3 cellular contexts compared by ENCODE assay signal in genomic region chr9:130344366-130344765, GRCh38.
A peak's percentile ranks its signal among the peaks of the same experiment; 100 is the strongest.
TF ChIP-seq lines count a peak whose summit lies in the region.

No MANE protein-coding gene starts in this region.

TF ChIP-seq in HepG2, 621 proteins besides CTCF, POLR2A, EP300 and RAD21:
- TF ChIP-seq CREB1 (IDR thresholded peaks at IDR 0.05): peak; percentile 1; the same call in 1 of the 2 replicates
- no peak for TF ChIP-seq CREB1 (CRISPR knock-in tag; IDR thresholded peaks at IDR 0.05)
- no peak for TF ChIP-seq CAMTA2 (CRISPR knock-in tag; IDR thresholded peaks at IDR 0.05; ENCODE audit: borderline replicate concordance)

TF ChIP-seq in IMR-90, 13 proteins besides CTCF, POLR2A, EP300 and RAD21:
- TF ChIP-seq CHD1 (IDR thresholded peaks at IDR 0.05; ENCODE audit: low read depth, low read length) (no peak), ELK1 (IDR thresholded peaks at IDR 0.05; ENCODE audit: borderline replicate concordance, low read depth, low read length) (no peak), RCOR1 (IDR thresholded peaks at IDR 0.05; ENCODE audit: insufficient replicate concordance, low read length) (no peak), MAFK (IDR thresholded peaks at IDR 0.05; ENCODE audit: low read depth, low read length) (no peak), NFE2L2 (IDR thresholded peaks at IDR 0.05; ENCODE audit: low read depth, low read length) (no peak), MXI1 (IDR thresholded peaks at IDR 0.05; ENCODE audit: borderline replicate concordance, low read depth, low read length) (no peak), BHLHE40 (IDR thresholded peaks at IDR 0.05; ENCODE audit: low read depth, low read length) (no peak), RFX5 (IDR thresholded peaks at IDR 0.05; ENCODE audit: low read depth, low read length) (no peak), MAZ (IDR thresholded peaks at IDR 0.05; ENCODE audit: borderline replicate concordance, low read depth, low read length) (no peak), CEBPB (IDR thresholded peaks at IDR 0.05; ENCODE audit: low read depth, low read length) (no peak)

TF ChIP-seq in H1, 55 proteins besides CTCF, POLR2A, EP300 and RAD21:
- no peak for TF ChIP-seq EGR1 (IDR thresholded peaks at IDR 0.05; ENCODE audit: borderline replicate concordance, low read depth, low read length)
- TF ChIP-seq GTF2F1 (IDR thresholded peaks at IDR 0.05; ENCODE audit: borderline replicate concordance, low read depth, low read length): no peak
- TF ChIP-seq SP4 (IDR thresholded peaks at IDR 0.05; ENCODE audit: low read length): no peak
- no peak for TF ChIP-seq RBBP5 (IDR thresholded peaks at IDR 0.05; ENCODE audit: borderline replicate concordance, low read depth, low read length)
- no peak for TF ChIP-seq BRCA1 (IDR thresholded peaks at IDR 0.05; ENCODE audit: low read depth, low read length)
- TF ChIP-seq POU5F1 (IDR thresholded peaks at IDR 0.05; ENCODE audit: low read depth, low read length): no peak
- no peak for TF ChIP-seq TAF1 (IDR thresholded peaks at IDR 0.05; ENCODE audit: low read depth, low read length)
- TF ChIP-seq CHD1 (IDR thresholded peaks at IDR 0.05; ENCODE audit: low read depth, low read length): no peak
- no peak for TF ChIP-seq KDM5A (IDR thresholded peaks at IDR 0.05; ENCODE audit: low read length)
- TF ChIP-seq HDAC6 (IDR thresholded peaks at IDR 0.05; ENCODE audit: low read depth, low read length): no peak
- no peak for TF ChIP-seq SIN3A (conservative IDR thresholded peaks at IDR 0.05 in 1 of 2, IDR thresholded peaks at IDR 0.05 in 1 of 2; ENCODE audit: low read depth in 1 of 2, low read length in 2 of 2)
- TF ChIP-seq MAX (IDR thresholded peaks at IDR 0.05): no peak
- TF ChIP-seq FOSL1 (IDR thresholded peaks at IDR 0.05; ENCODE audit: insufficient read depth, low read depth, low read length): no peak
- no peak for TF ChIP-seq BACH1 (IDR thresholded peaks at IDR 0.05; ENCODE audit: low read length)
- TF ChIP-seq PHF8 (conservative IDR thresholded peaks at IDR 0.05; ENCODE audit: low read depth, low read length): no peak
- no peak for TF ChIP-seq CBX8 (IDR thresholded peaks at IDR 0.05; ENCODE audit: borderline replicate concordance, low read depth, low read length)
TF ChIP-seq in H1: peak in this region for 0.
